In genomic region chr9:117528225-117528624, GRCh38 we compare ENCODE assay signal across 1 cellular context.
TF ChIP-seq lines count a peak whose summit lies in the region.

No MANE protein-coding gene starts in this region.

TF ChIP-seq in GM23338, 12 proteins besides CTCF, POLR2A, EP300 and RAD21 (continued from another document):
- TF ChIP-seq, protein P1, sequence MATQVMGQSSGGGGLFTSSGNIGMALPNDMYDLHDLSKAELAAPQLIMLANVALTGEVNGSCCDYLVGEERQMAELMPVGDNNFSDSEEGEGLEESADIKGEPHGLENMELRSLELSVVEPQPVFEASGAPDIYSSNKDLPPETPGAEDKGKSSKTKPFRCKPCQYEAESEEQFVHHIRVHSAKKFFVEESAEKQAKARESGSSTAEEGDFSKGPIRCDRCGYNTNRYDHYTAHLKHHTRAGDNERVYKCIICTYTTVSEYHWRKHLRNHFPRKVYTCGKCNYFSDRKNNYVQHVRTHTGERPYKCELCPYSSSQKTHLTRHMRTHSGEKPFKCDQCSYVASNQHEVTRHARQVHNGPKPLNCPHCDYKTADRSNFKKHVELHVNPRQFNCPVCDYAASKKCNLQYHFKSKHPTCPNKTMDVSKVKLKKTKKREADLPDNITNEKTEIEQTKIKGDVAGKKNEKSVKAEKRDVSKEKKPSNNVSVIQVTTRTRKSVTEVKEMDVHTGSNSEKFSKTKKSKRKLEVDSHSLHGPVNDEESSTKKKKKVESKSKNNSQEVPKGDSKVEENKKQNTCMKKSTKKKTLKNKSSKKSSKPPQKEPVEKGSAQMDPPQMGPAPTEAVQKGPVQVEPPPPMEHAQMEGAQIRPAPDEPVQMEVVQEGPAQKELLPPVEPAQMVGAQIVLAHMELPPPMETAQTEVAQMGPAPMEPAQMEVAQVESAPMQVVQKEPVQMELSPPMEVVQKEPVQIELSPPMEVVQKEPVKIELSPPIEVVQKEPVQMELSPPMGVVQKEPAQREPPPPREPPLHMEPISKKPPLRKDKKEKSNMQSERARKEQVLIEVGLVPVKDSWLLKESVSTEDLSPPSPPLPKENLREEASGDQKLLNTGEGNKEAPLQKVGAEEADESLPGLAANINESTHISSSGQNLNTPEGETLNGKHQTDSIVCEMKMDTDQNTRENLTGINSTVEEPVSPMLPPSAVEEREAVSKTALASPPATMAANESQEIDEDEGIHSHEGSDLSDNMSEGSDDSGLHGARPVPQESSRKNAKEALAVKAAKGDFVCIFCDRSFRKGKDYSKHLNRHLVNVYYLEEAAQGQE (IDR thresholded peaks at IDR 0.05; ENCODE audit: unreplicated experiment): no peak
- TF ChIP-seq POLR2AphosphoS5 (IDR thresholded peaks at IDR 0.05; ENCODE audit: low read depth): no peak
